Comparison of ENCODE assay signal across 10 cellular contexts in the genomic region with DNA sequence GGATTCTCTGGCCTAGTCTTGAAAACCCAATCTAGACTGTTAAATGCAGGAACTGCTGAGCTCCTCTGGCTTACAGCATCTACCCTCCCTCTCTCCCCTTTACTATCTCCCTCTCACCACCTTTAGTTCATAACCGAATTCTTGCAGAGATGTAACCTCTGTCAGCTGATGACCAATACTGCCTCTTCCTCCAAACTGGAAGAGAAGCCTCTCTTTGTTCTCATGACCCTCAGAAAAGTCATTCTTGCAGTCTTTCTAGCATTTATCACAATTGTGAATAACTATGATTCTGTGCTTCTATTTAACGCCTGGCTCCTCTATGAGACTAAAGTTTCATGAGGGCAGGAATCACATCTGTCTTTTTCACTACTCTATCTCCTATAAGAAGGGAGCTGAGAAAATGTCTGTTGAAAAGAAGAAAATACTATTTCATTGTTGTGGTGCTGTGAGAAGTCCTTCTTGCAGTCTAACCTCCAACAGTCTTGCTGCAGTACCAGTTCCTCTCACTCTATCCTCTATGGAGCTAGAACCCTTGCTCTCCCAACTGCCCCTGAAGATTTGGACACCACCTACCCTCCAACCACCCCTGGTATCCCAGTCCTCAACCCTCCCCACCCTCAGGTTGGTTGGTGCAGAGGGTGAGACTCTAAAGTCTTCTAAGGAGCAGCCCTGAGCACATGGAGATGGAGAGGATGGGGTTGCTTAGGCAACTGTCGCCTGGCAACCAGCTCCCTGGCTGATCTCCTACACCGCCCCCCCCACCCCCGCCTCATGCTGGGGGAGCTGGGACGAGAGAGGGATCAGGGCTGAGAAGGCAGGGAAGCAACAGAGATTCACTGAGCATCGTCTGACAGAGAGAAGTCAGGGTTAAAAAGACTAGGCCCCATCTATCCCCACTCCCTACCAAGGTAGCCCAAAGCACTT. TPM values are rescaled to one million over a fixed set of nuclear protein-coding genes. Genes with fewer than 3 reads are reported as not detected.
DNase-seq lines count a peak whose midpoint lies in the region; ATAC-seq and TF ChIP-seq lines count a peak whose summit lies in the region.
"Had no signal": no experiment of that assay in that cellular context is flagged by ENCODE, and none has a peak within 500 bp of the region (broad histone marks: within the 10 kb centered on the region; RNA-seq: fewer than 3 reads in every experiment).

No MANE protein-coding gene starts in this region.

- H3K9me2 ChIP-seq in OCI-LY7 (ENCODE audit: insufficient read depth, low read length) = no peaks in the 10 kb centered on the region

- H3K27ac Mint-ChIP-seq in activated CD4-positive, alpha-beta T cell treated with anti-CD3 and anti-CD28 coated beads, Interleukin-2, amount 10 ng/mL, durations not matched to agents 7 days and 5 days = peak overlapping the region; percentile 55
- peak overlapping the region; percentile 94 to 95 for H3K27ac Mint-ChIP-seq in effector memory CD8-positive, alpha-beta T cell
- H3K27ac Mint-ChIP-seq in stimulated activated effector memory CD8-positive, alpha-beta T cell treated with anti-CD3 and anti-CD28 coated beads, Interleukin-12 subunit alpha, Interleukin-12 subunit beta, amount 100 ng/mL, for 72 hours = peak overlapping the region; percentile 99

- no peak for DNase-seq in activated CD4-positive, alpha-beta T cell treated with anti-CD3 and anti-CD28 coated beads, Interleukin-2, amount 10 ng/mL, durations not matched to agents 7 days and 5 days
- no peak for DNase-seq in activated CD4-positive, alpha-beta T cell treated with anti-CD3 and anti-CD28 coated beads, Interleukin-2, amount 50 U/mL, for 1 hour
- DNase-seq in OCI-LY7 (ENCODE audit: low spot score) (no peak), DMS53 (lab: John Stamatoyannopoulos, UW) (no peak), NCI-H2029 (lab: John Stamatoyannopoulos, UW) (no peak), GF-D8 (lab: John Stamatoyannopoulos, UW) (no peak)
- DNase-seq in effector memory CD8-positive, alpha-beta T cell = no peak
- no peak for DNase-seq in stimulated activated effector memory CD8-positive, alpha-beta T cell treated with anti-CD3 and anti-CD28 coated beads, Interleukin-12 subunit alpha, Interleukin-12 subunit beta, amount 100 ng/mL, for 72 hours (ENCODE audit: low spot score in 2 of 2)
- DNase-seq: activated CD4-positive, CD25-positive, alpha-beta regulatory T cell treated with anti-CD3 and anti-CD28 coated beads, Interleukin-2, amount 50 U/mL, for 72 hours; MV-4-11 had no signal

- POLR2A ChIA-PET in activated CD4-positive, alpha-beta T cell treated with anti-CD3 and anti-CD28 coated beads, Interleukin-2, amount 10 ng/mL, durations not matched to agents 7 days and 5 days (lab: Charles Lee) = no interaction called here
- POLR2A ChIA-PET in OCI-LY7 (lab: Charles Lee) = interaction anchor here (0.6 to 1.5 kb wide), 2 partner anchors 10 to 83 kb away, joined by 3 to 6 read pairs; no protein-coding TSS in a partner anchor

- peaks cover 84% of the 10 kb centered on the region for H3K79me2 ChIP-seq in OCI-LY7 (ENCODE audit: insufficient read depth, low read depth, low read length)

- H3K4me1 Mint-ChIP-seq in activated CD4-positive, alpha-beta T cell treated with anti-CD3 and anti-CD28 coated beads, Interleukin-2, amount 10 ng/mL, durations not matched to agents 7 days and 5 days = peaks cover 63% of the 10 kb centered on the region
- H3K4me1 Mint-ChIP-seq in effector memory CD8-positive, alpha-beta T cell (ENCODE audit: low read depth in 2 of 2) = peaks cover 76 to 87% of the 10 kb centered on the region in 2 donors
- peaks cover 95% of the 10 kb centered on the region for H3K4me1 Mint-ChIP-seq in stimulated activated effector memory CD8-positive, alpha-beta T cell treated with anti-CD3 and anti-CD28 coated beads, Interleukin-12 subunit alpha, Interleukin-12 subunit beta, amount 100 ng/mL, for 72 hours

- peak overlapping the region; percentile 91; the same call in 1 of the 2 replicates for H3K4me2 ChIP-seq in OCI-LY7 (ENCODE audit: low read length)

- no peak for ATAC-seq in effector memory CD8-positive, alpha-beta T cell (replicated peaks)
- ATAC-seq in stimulated activated effector memory CD8-positive, alpha-beta T cell treated with anti-CD3 and anti-CD28 coated beads, Interleukin-12 subunit alpha, Interleukin-12 subunit beta, amount 100 ng/mL, for 72 hours = no peak

- no peaks in the 10 kb centered on the region for H3K27me3 Mint-ChIP-seq in activated CD4-positive, alpha-beta T cell treated with anti-CD3 and anti-CD28 coated beads, Interleukin-2, amount 10 ng/mL, durations not matched to agents 7 days and 5 days
- H3K27me3 Mint-ChIP-seq in effector memory CD8-positive, alpha-beta T cell = no peaks in the 10 kb centered on the region

- peaks cover 5% of the 10 kb centered on the region; the same call in 1 of the 2 replicates for H4K20me1 ChIP-seq in OCI-LY7 (ENCODE audit: insufficient read depth, low read length)

- TF ChIP-seq CTCF in OCI-LY7 (conservative IDR thresholded peaks at IDR 0.05; ENCODE audit: low read length) = no peak

- H3K4me3 ChIP-seq in OCI-LY7 (ENCODE audit: low read depth, low read length, poor library complexity, severe bottlenecking) = no peak overlapping the region

- peaks cover 23% of the 10 kb centered on the region for H3K36me3 Mint-ChIP-seq in activated CD4-positive, alpha-beta T cell treated with anti-CD3 and anti-CD28 coated beads, Interleukin-2, amount 10 ng/mL, durations not matched to agents 7 days and 5 days (ENCODE audit: low read depth)
- peaks cover 75% of the 10 kb centered on the region for H3K36me3 Mint-ChIP-seq in effector memory CD8-positive, alpha-beta T cell (ENCODE audit: insufficient read depth)
- peaks cover 47% of the 10 kb centered on the region for H3K36me3 Mint-ChIP-seq in stimulated activated effector memory CD8-positive, alpha-beta T cell treated with anti-CD3 and anti-CD28 coated beads, Interleukin-12 subunit alpha, Interleukin-12 subunit beta, amount 100 ng/mL, for 72 hours

- no peak overlapping the region for H2AFZ ChIP-seq in OCI-LY7 (ENCODE audit: low read length)

- no peaks in the 10 kb centered on the region for H3K9me3 Mint-ChIP-seq in activated CD4-positive, alpha-beta T cell treated with anti-CD3 and anti-CD28 coated beads, Interleukin-2, amount 10 ng/mL, durations not matched to agents 7 days and 5 days
- no peaks in the 10 kb centered on the region for H3K9me3 Mint-ChIP-seq in effector memory CD8-positive, alpha-beta T cell
- no peaks in the 10 kb centered on the region for H3K9me3 Mint-ChIP-seq in stimulated activated effector memory CD8-positive, alpha-beta T cell treated with anti-CD3 and anti-CD28 coated beads, Interleukin-12 subunit alpha, Interleukin-12 subunit beta, amount 100 ng/mL, for 72 hours

- peaks cover 82% of the 10 kb centered on the region for H3K36me3 ChIP-seq in OCI-LY7 (ENCODE audit: insufficient read depth, low read length)

- no peak overlapping the region for H3K4me3 Mint-ChIP-seq in activated CD4-positive, alpha-beta T cell treated with anti-CD3 and anti-CD28 coated beads, Interleukin-2, amount 10 ng/mL, durations not matched to agents 7 days and 5 days
- peak overlapping the region; percentile 77 to 82 for H3K4me3 Mint-ChIP-seq in effector memory CD8-positive, alpha-beta T cell
- peak overlapping the region; percentile 85 for H3K4me3 Mint-ChIP-seq in stimulated activated effector memory CD8-positive, alpha-beta T cell treated with anti-CD3 and anti-CD28 coated beads, Interleukin-12 subunit alpha, Interleukin-12 subunit beta, amount 100 ng/mL, for 72 hours

- CTCF ChIA-PET in activated CD4-positive, alpha-beta T cell treated with anti-CD3 and anti-CD28 coated beads, Interleukin-2, amount 10 ng/mL, durations not matched to agents 7 days and 5 days (lab: Charles Lee) = interaction anchor here (0.8 to 3.3 kb wide), 6 partner anchors 8 to 101 kb away, joined by 3 to 19 read pairs (median 6); a partner anchor contains a TSS
- CTCF ChIA-PET in OCI-LY7 (lab: Charles Lee; ENCODE audit: unreplicated experiment) = interaction anchor here (0.7 to 1.8 kb wide), 6 partner anchors 8 to 22 kb away, joined by 3 to 4 read pairs (median 4); a partner anchor contains a TSS

- no TSS peak for BruUV-seq in OCI-LY7 (replicated peaks; lab: Mats Ljungman, UMichigan)

- no peaks in the 10 kb centered on the region for H3K9me3 ChIP-seq in OCI-LY7 (ENCODE audit: low read length)

- H3K4me1 ChIP-seq in OCI-LY7 (ENCODE audit: insufficient read depth, low read length, poor library complexity, severe bottlenecking) = peaks cover 95% of the 10 kb centered on the region

- intact Hi-C loops in OCI-LY7 (cut with micrococcal nuclease; ENCODE audit: unreplicated experiment) = no loop called here

- H3K27ac ChIP-seq in OCI-LY7 (ENCODE audit: low read depth, low read length, poor library complexity, severe bottlenecking) = peak overlapping the region; percentile 98

RNA-seq across cellular contexts. Expression of a gene that starts 13.9 kb away (rescaled TPM):
- 10 to 100 TPM; 34.0 to 39.4 TPM for total RNA-seq in activated CD4-positive, alpha-beta T cell treated with anti-CD3 and anti-CD28 coated beads, Interleukin-2, amount 10 ng/mL, durations not matched to agents 7 days and 5 days
- 23.4 and 42.7 TPM in 2 replicates for total RNA-seq in OCI-LY7 (2014; rRNA removed; shearing (Covaris generic))
- total RNA-seq in OCI-LY7 (2022) = 92.3 and 101 TPM in 2 replicates
